In genomic region chr19:51354742-51355148, GRCh38 we compare ENCODE assay signal across 1 cellular context.
TF ChIP-seq lines count a peak whose summit lies in the region.

No MANE protein-coding gene starts in this region.

TF ChIP-seq in HepG2, 621 proteins besides CTCF, POLR2A, EP300 and RAD21 (continued from another document and continues in another):
- no peak for TF ChIP-seq SNAPC4 (CRISPR knock-in tag; IDR thresholded peaks at IDR 0.05)
- no peak for TF ChIP-seq ZSCAN21 (CRISPR knock-in tag; IDR thresholded peaks at IDR 0.05; ENCODE audit: borderline replicate concordance)
- TF ChIP-seq ZNF782 (CRISPR knock-in tag; IDR thresholded peaks at IDR 0.05; ENCODE audit: borderline replicate concordance) = no peak
- TF ChIP-seq HOXA9 (CRISPR knock-in tag; IDR thresholded peaks at IDR 0.05; ENCODE audit: borderline replicate concordance) = no peak
- no peak for TF ChIP-seq CHD4 (IDR thresholded peaks at IDR 0.05; ENCODE audit: borderline replicate concordance, low read length)
- TF ChIP-seq ZBTB10 (CRISPR knock-in tag; IDR thresholded peaks at IDR 0.05; ENCODE audit: borderline replicate concordance) = no peak
- TF ChIP-seq SP140L (CRISPR knock-in tag; IDR thresholded peaks at IDR 0.05; ENCODE audit: borderline replicate concordance) = no peak
- no peak for TF ChIP-seq ZNF614 (CRISPR knock-in tag; IDR thresholded peaks at IDR 0.05; ENCODE audit: borderline replicate concordance)
- TF ChIP-seq U2AF1 (optimal IDR thresholded peaks at IDR 0.05; ENCODE audit: low read depth, low read length) = no peak
- TF ChIP-seq MEF2D (CRISPR knock-in tag; IDR thresholded peaks at IDR 0.05) = no peak; the same call in 1 of the 2 replicates
- TF ChIP-seq PAX8 (CRISPR knock-in tag; IDR thresholded peaks at IDR 0.05; ENCODE audit: borderline replicate concordance) = no peak
- TF ChIP-seq PRDM15 (CRISPR knock-in tag; IDR thresholded peaks at IDR 0.05) = no peak
- TF ChIP-seq ZNF569 (CRISPR knock-in tag; IDR thresholded peaks at IDR 0.05; ENCODE audit: borderline replicate concordance) = no peak
- TF ChIP-seq ISX (CRISPR knock-in tag; conservative IDR thresholded peaks at IDR 0.05) = no peak
- no peak for TF ChIP-seq SNAPC2 (CRISPR knock-in tag; IDR thresholded peaks at IDR 0.05)
- no peak for TF ChIP-seq AKNA (CRISPR knock-in tag; IDR thresholded peaks at IDR 0.05; ENCODE audit: borderline replicate concordance)
- TF ChIP-seq REXO4 (CRISPR knock-in tag; IDR thresholded peaks at IDR 0.05; ENCODE audit: borderline replicate concordance) = no peak
- TF ChIP-seq RBM22 (optimal IDR thresholded peaks at IDR 0.05; ENCODE audit: low read length) = no peak
- TF ChIP-seq MYPOP (CRISPR knock-in tag; IDR thresholded peaks at IDR 0.05) = peak; percentile 24; the same call in 1 of the 2 replicates
- TF ChIP-seq FOXJ3 (CRISPR knock-in tag; IDR thresholded peaks at IDR 0.05; ENCODE audit: borderline replicate concordance) = peak; percentile 74; the same call in 1 of the 2 replicates
- TF ChIP-seq ATF1 (CRISPR knock-in tag; IDR thresholded peaks at IDR 0.05) = peak; percentile 54; the same call in 1 of the 2 replicates
- no peak for TF ChIP-seq MTF2 (CRISPR knock-in tag; IDR thresholded peaks at IDR 0.05; ENCODE audit: borderline replicate concordance)
- TF ChIP-seq ZNF720 (CRISPR knock-in tag; IDR thresholded peaks at IDR 0.05) = no peak
- TF ChIP-seq ZNF629 (CRISPR knock-in tag; conservative IDR thresholded peaks at IDR 0.05) = no peak; the same call in 1 of the 2 replicates
- TF ChIP-seq MBD4 (IDR thresholded peaks at IDR 0.05; ENCODE audit: borderline replicate concordance, low read length) = no peak
- TF ChIP-seq ZFP36 (IDR thresholded peaks at IDR 0.05; ENCODE audit: borderline replicate concordance, low read depth, low read length, partially characterized antibody) = no peak
- TF ChIP-seq KLF6 (CRISPR knock-in tag; IDR thresholded peaks at IDR 0.05) = no peak
- no peak for TF ChIP-seq CENPT (CRISPR knock-in tag; IDR thresholded peaks at IDR 0.05; ENCODE audit: low read depth)
- no peak for TF ChIP-seq AFF4 (CRISPR knock-in tag; IDR thresholded peaks at IDR 0.05)
- TF ChIP-seq RBFOX2 (IDR thresholded peaks at IDR 0.05; ENCODE audit: low read depth, low read length) = no peak
- TF ChIP-seq ZNF570 (CRISPR knock-in tag; IDR thresholded peaks at IDR 0.05; ENCODE audit: borderline replicate concordance) = no peak
- peak; percentile 84; the same call in 1 of the 2 replicates for TF ChIP-seq ZC3H4 (CRISPR knock-in tag; IDR thresholded peaks at IDR 0.05; ENCODE audit: borderline replicate concordance)
- no peak for TF ChIP-seq ZNF256 (CRISPR knock-in tag; conservative IDR thresholded peaks at IDR 0.05)
- TF ChIP-seq HHEX (CRISPR knock-in tag; IDR thresholded peaks at IDR 0.05) = 0 out of 2 replicates have a peak, but pooled peaks have one; percentile 40
- no peak for TF ChIP-seq ZNF513 (CRISPR knock-in tag; conservative IDR thresholded peaks at IDR 0.05)
- TF ChIP-seq BRCA1 (CRISPR knock-in tag; IDR thresholded peaks at IDR 0.05) = no peak
